Comparison of ENCODE assay signal across 12 cellular contexts in the genomic region with DNA sequence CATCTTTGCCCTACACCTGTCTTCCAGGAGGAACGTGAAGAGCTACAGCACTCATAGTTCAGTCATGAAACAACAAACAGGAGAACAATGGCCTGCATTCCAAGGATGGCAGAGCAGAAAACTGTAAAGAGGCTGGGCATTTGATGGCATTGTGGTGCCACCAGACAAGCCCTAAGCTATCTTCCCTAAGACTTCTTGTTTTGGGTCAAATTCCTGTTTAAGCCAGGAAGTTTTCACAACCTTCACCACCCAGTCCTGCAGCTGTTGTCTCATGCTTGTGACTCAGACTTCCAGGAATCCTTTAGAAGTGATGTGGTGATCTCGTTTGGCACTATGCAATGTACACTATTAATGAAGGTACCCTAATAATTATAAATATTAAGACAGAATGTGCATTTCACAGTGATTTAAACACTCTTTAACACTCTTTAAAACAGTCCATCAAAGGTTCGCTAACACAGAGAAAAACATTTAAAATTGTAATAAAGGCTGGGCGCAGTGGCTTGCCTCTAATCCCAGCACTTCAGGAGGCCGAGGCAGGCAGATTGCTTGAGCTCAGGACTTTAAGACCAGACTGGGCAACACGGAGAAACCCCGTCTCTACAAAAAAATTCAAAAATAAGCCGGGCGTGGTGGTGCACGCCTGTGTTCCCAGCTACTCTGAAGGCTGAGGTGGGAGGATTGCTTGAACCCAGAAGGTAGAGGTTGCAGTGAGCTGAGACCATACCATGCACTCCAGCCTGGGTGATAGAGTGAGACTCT. TPM values are rescaled to one million over a fixed set of nuclear protein-coding genes. Genes with fewer than 3 reads are reported as not detected.
DNase-seq lines count a peak whose midpoint lies in the region; ATAC-seq and TF ChIP-seq lines count a peak whose summit lies in the region.
"Had no signal": no experiment of that assay in that cellular context is flagged by ENCODE, and none has a peak within 500 bp of the region (broad histone marks: within the 10 kb centered on the region; RNA-seq: fewer than 3 reads in every experiment).

No MANE protein-coding gene starts in this region.

- TF ChIP-seq RAD21 in HCT116 (IDR thresholded peaks at IDR 0.05; ENCODE audit: low read depth): no peak

- peak overlapping the region; percentile 92 for H3K4me2 ChIP-seq in HCT116 (ENCODE audit: low read length)

- POLR2A ChIA-PET in AG04450 (lab: Yijun Ruan, JAX): interaction anchor here (1.0 kb wide), 1 partner anchor 103 kb away, joined by 3 read pairs; the partner anchor contains the start of gene SEPTIN7
- POLR2A ChIA-PET in HCT116 (lab: Charles Lee): interaction anchor here (0.6 to 2.1 kb wide), 2 partner anchors 103 to 731 kb away, joined by 3 to 6 read pairs; partner anchors contain the start of gene SEPTIN7

- H2AFZ ChIP-seq in HCT116 (ENCODE audit: low read depth, low read length, poor library complexity, severe bottlenecking): no peak overlapping the region

- H3K4me1 ChIP-seq in HCT116 (ENCODE audit: control insufficient read depth in 1 of 2, insufficient read depth in 2 of 2, low read length in 2 of 2) (peaks cover 3 to 34% of the 10 kb centered on the region in 2 experiments), adipocyte (ENCODE audit: control insufficient read depth, insufficient read depth, low read length) (peaks cover 30% of the 10 kb centered on the region)

- DNase-seq in AG04450 (ENCODE audit: low read depth, low spot score) (no peak), HCT116 (ENCODE audit: low read depth, low spot score) (no peak), adipocyte (ENCODE audit: low read depth) (peak; percentile 61), iris pigment epithelial cell (ENCODE audit: low read depth) (peak; percentile 86), NCI-H2081 treated with DMSO at 0.1 percent for 48 hours (lab: John Stamatoyannopoulos, UW) (no peak), coronary artery (ENCODE audit: low spot score) (no peak)
- DNase-seq: activated T-cell treated with anti-CD3 and anti-CD28 coated beads for 4 hours; CD4-positive, alpha-beta memory T cell; cortex of kidney; NCI-H526 treated with DMSO at 0.1 percent for 48 hours had no signal

- CTCF ChIA-PET in AG04450 (lab: Charles Lee): interaction anchor here (1.3 to 8.0 kb wide), 3 partner anchors 11 to 209 kb away, joined by 3 to 53 read pairs (median 7); no protein-coding TSS in a partner anchor
- CTCF ChIA-PET in HCT116 (lab: Charles Lee): interaction anchor here (1.9 kb wide), 1 partner anchor 12 kb away, joined by 9 read pairs; no protein-coding TSS in a partner anchor

- no peaks in the 10 kb centered on the region for H4K20me1 ChIP-seq in HCT116 (ENCODE audit: insufficient read depth)

- no TSS peak for BruUV-seq in HCT116 (replicated peaks; lab: Mats Ljungman, UMichigan)

- H3K36me3 ChIP-seq in HCT116 (ENCODE audit: control insufficient read depth in 1 of 2, insufficient read depth in 2 of 2, low read length in 2 of 2): no peaks in the 10 kb centered on the region
- no peaks in the 10 kb centered on the region for H3K36me3 ChIP-seq in adipocyte (ENCODE audit: control insufficient read depth, insufficient read depth, low read length, severe bottlenecking)

- H3K9me3 ChIP-seq in AG04450 (ENCODE audit: control insufficient read depth, insufficient read depth, low read length) (peaks cover 10% of the 10 kb centered on the region), HCT116 (ENCODE audit: control insufficient read depth in 1 of 2, insufficient read depth in 1 of 2, low read depth in 1 of 2, low read length in 2 of 2) (no peaks in the 10 kb centered on the region), adipocyte (ENCODE audit: control insufficient read depth, low read length) (no peaks in the 10 kb centered on the region)

- H3K4me3 ChIP-seq in AG04450 (ENCODE audit: low read depth, low read length) (no peak overlapping the region), HCT116 (replicated peaks in 1 of 2; ENCODE audit: low read depth in 1 of 2, low read length in 2 of 2) (no peak overlapping the region), adipocyte (ENCODE audit: low read length) (no peak overlapping the region), coronary artery (no peak overlapping the region)

- H3K27me3 ChIP-seq in AG04450 (ENCODE audit: control insufficient read depth, insufficient read depth, low read length) (no peaks in the 10 kb centered on the region), HCT116 (ENCODE audit: insufficient read depth, low read length) (no peaks in the 10 kb centered on the region), adipocyte (replicated peaks; ENCODE audit: control insufficient read depth, insufficient read depth, low read length) (no peaks in the 10 kb centered on the region)

- TF ChIP-seq CTCF in AG04450 (IDR thresholded peaks at IDR 0.05; ENCODE audit: low read depth, low read length): no peak
- no peak for TF ChIP-seq CTCF in HCT116 (IDR thresholded peaks at IDR 0.05 in 2 of 3, conservative IDR thresholded peaks at IDR 0.05 in 1 of 3; ENCODE audit: borderline replicate concordance in 1 of 3, insufficient read depth in 1 of 3, low read depth in 2 of 3, low read length in 2 of 3)
- TF ChIP-seq CTCF in coronary artery (IDR thresholded peaks at IDR 0.05): no peak

- no peaks in the 10 kb centered on the region for H3K9me2 ChIP-seq in HCT116 (ENCODE audit: insufficient read depth)

- intact Hi-C loops in HCT116 (cut with micrococcal nuclease): no loop called here

- H3K9ac ChIP-seq in HCT116 (ENCODE audit: low read length) (no peak overlapping the region), adipocyte (ENCODE audit: low read length) (no peak overlapping the region)

- H3K79me2 ChIP-seq in HCT116 (ENCODE audit: insufficient read depth, low read length): peaks cover 23% of the 10 kb centered on the region

- no peak for TF ChIP-seq POLR2A in HCT116 (IDR thresholded peaks at IDR 0.05; ENCODE audit: borderline replicate concordance, extremely low read depth, insufficient read depth, insufficient read length)

- ATAC-seq in HCT116 (no peak), GM18502 (IDR thresholded peaks at IDR 0.05; ENCODE audit: poor library complexity, unreplicated experiment) (no peak), GM21528 (IDR thresholded peaks at IDR 0.05; ENCODE audit: low FRiP score, unreplicated experiment) (no peak)

- H3K27ac ChIP-seq in AG04450 (ENCODE audit: low read depth, low read length) (peak overlapping the region; percentile 4), HCT116 (ENCODE audit: low read depth, low read length) (no peak overlapping the region), coronary artery (no peak overlapping the region)

- RAD21 ChIA-PET in HCT116 (lab: Charles Lee; ENCODE audit: low non-redundant PET in 1 of 2, low total read pairs in 2 of 2, uncharacterized antibody in 2 of 2, unreplicated experiment in 2 of 2): no interaction called here

TF ChIP-seq in HCT116, 20 proteins besides CTCF, POLR2A, EP300 and RAD21 (continues in another document):
- no peak for TF ChIP-seq ZFX (IDR thresholded peaks at IDR 0.05)
- TF ChIP-seq EGR1 (IDR thresholded peaks at IDR 0.05; ENCODE audit: low read depth): no peak
- TF ChIP-seq CEBPB (IDR thresholded peaks at IDR 0.05; ENCODE audit: low read depth): 0 out of 2 replicates have a peak, but pooled peaks have one; percentile 27
- no peak for TF ChIP-seq ZBTB33 (IDR thresholded peaks at IDR 0.05; ENCODE audit: extremely low read depth, insufficient replicate concordance, low read length)
- no peak for TF ChIP-seq EZH2 (IDR thresholded peaks at IDR 0.05)
- no peak for TF ChIP-seq CBX3 (IDR thresholded peaks at IDR 0.05; ENCODE audit: low read depth)
- TF ChIP-seq FOSL1 (IDR thresholded peaks at IDR 0.05; ENCODE audit: low read depth): peak; percentile 41; the same call in 1 of the 2 replicates
- no peak for TF ChIP-seq SIN3A (IDR thresholded peaks at IDR 0.05; ENCODE audit: low read depth)
- TF ChIP-seq ELF1 (IDR thresholded peaks at IDR 0.05; ENCODE audit: borderline replicate concordance, low read depth): no peak
- TF ChIP-seq EZH2phosphoT487 (IDR thresholded peaks at IDR 0.05; ENCODE audit: borderline replicate concordance): no peak
- TF ChIP-seq YY1 (IDR thresholded peaks at IDR 0.05; ENCODE audit: extremely low read depth, insufficient replicate concordance, low read depth, low read length): no peak
- no peak for TF ChIP-seq ZNF274 (IDR thresholded peaks at IDR 0.05; ENCODE audit: low read depth, low read length)
- 0 out of 2 replicates have a peak, but pooled peaks have one; percentile 29 for TF ChIP-seq SP1 (IDR thresholded peaks at IDR 0.05; ENCODE audit: low read depth)
- no peak; the same call in 1 of the 2 replicates for TF ChIP-seq JUND (IDR thresholded peaks at IDR 0.05)
- no peak for TF ChIP-seq MAX (IDR thresholded peaks at IDR 0.05)
- TF ChIP-seq TCF7L2 (IDR thresholded peaks at IDR 0.05; ENCODE audit: borderline replicate concordance, extremely low read depth, insufficient read depth, insufficient read length): no peak

RNA-seq across cellular contexts. Expression of gene HERPUD2, which starts 2.7 kb away (rescaled TPM):
- 42.7 and 43.3 TPM in 2 replicates for polyA plus RNA-seq in AG04450 (2011; rRNA removed)
- 70.2 and 84.6 TPM in 2 replicates for polyA minus RNA-seq in AG04450 (2011; rRNA and poly(A)+ RNA removed)
- total RNA-seq in HCT116 (2021; ENCODE audit: unreplicated experiment): 20.5 TPM
- polyA plus RNA-seq in HCT116 (2012): 23.2 and 25.7 TPM in 2 replicates

Comparison
In these comparisons a context has a peak if more than half of its experiments do, and no peak if none do; other contexts are left out.
1. DNase-seq: peak in adipocyte (single experiment) and iris pigment epithelial cell (single experiment); none in AG04450 (single experiment), HCT116 (single experiment), NCI-H2081 treated with DMSO at 0.1 percent for 48 hours (single experiment) and coronary artery (single experiment).